Comparison of ENCODE assay signal across 16 cellular contexts in the genomic region with DNA sequence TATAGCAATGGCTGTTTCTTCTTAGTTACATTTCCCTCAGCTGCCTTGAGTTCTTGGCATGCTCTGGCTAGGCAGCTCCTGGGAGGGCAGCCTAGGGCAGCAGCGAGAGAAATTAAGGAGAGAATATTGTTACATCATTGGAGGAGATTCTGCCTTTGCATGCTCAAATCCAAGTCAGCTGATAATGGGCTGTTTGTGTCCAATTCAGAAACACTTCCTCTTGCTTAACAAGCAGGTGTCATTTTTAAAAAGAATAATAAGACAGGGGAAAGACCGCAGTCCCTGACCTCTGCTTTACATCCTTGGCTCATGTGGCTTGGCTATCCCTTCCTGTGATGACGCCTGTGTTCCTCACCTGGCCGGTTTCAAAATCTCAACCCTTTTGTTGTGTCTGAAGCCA.
DNase-seq lines count a peak whose midpoint lies in the region; ATAC-seq and TF ChIP-seq lines count a peak whose summit lies in the region.
"Had no signal": no experiment of that assay in that cellular context is flagged by ENCODE, and none has a peak within 500 bp of the region (broad histone marks: within the 10 kb centered on the region; RNA-seq: fewer than 3 reads in every experiment).

No MANE protein-coding gene starts in this region.

- H3K9me3 ChIP-seq in breast epithelium (no peaks in the 10 kb centered on the region), cardiac muscle cell (ENCODE audit: low read depth) (no peaks in the 10 kb centered on the region)
- H3K9me3 ChIP-seq: colonic mucosa had no signal

- no peak overlapping the region for H3K4me3 Mint-ChIP-seq in MCF 10A (ENCODE audit: unreplicated experiment)
- no peak overlapping the region for H3K4me3 Mint-ChIP-seq in osteocyte (ENCODE audit: unreplicated experiment)
- H3K4me3 Mint-ChIP-seq: activated T-cell treated with anti-CD3 and anti-CD28 coated beads, Interleukin-2, amount 50 U/mL, for 4 hours; stimulated activated naive CD8-positive, alpha-beta T cell treated with anti-CD3 and anti-CD28 coated beads, Interleukin-15, Interleukin-2, amounts not matched to agents 100 ng/mL and 50 ng/mL, for 24 hours had no signal

- no peaks in the 10 kb centered on the region for H3K4me1 ChIP-seq in breast epithelium
- peaks cover 59% of the 10 kb centered on the region for H3K4me1 ChIP-seq in cardiac muscle cell (ENCODE audit: low read depth)
- H3K4me1 ChIP-seq: colonic mucosa had no signal

- BruUV-seq in MCF 10A (replicated peaks; lab: Mats Ljungman, UMichigan) = no TSS peak

- H3K9me3 Mint-ChIP-seq in MCF 10A (ENCODE audit: unreplicated experiment) (no peaks in the 10 kb centered on the region), osteocyte (ENCODE audit: unreplicated experiment) (no peaks in the 10 kb centered on the region)
- H3K9me3 Mint-ChIP-seq: activated T-cell treated with anti-CD3 and anti-CD28 coated beads, Interleukin-2, amount 50 U/mL, for 4 hours; stimulated activated naive CD8-positive, alpha-beta T cell treated with anti-CD3 and anti-CD28 coated beads, Interleukin-15, Interleukin-2, amounts not matched to agents 100 ng/mL and 50 ng/mL, for 24 hours had no signal

- no peak for ATAC-seq in HG02970 (IDR thresholded peaks at IDR 0.05; ENCODE audit: low FRiP score, unreplicated experiment)
- ATAC-seq: activated T-cell treated with anti-CD3 and anti-CD28 coated beads, Interleukin-2, amount 50 U/mL, for 4 hours; PC-3 had no signal

- H3K27ac ChIP-seq in breast epithelium = peak overlapping the region; percentile 10 to 64
- peak overlapping the region; percentile 51 for H3K27ac ChIP-seq in cardiac muscle cell
- H3K27ac ChIP-seq: colonic mucosa had no signal

- DNase-seq in breast epithelium (ENCODE audit: low spot score in 2 of 2) (peak in 1 of 2 donors; percentile 35), MCF 10A (ENCODE audit: unreplicated experiment) (no peak), NAMALWA (ENCODE audit: low spot score) (peak; percentile 19), cardiac muscle cell (ENCODE audit: low read depth in 1 of 2, low spot score in 1 of 2) (peak in 1 of 2 donors; percentile 18), NCI-H146 treated with DMSO at 0.1 percent for 48 hours (lab: John Stamatoyannopoulos, UW; ENCODE audit: unreplicated experiment) (no peak), osteocyte (ENCODE audit: extremely low spot score, unreplicated experiment) (no peak), COLO829 (ENCODE audit: low spot score) (no peak)
- DNase-seq: activated CD4-positive, alpha-beta T cell treated with anti-CD3 and anti-CD28 coated beads for 48 hours; activated T-cell treated with anti-CD3 and anti-CD28 coated beads, Interleukin-2, amount 50 U/mL, for 4 hours; colonic mucosa; GDM1; NCI-H1092; NCI-H446 treated with DMSO at 0.1 percent for 48 hours; PC-3 had no signal

- POLR2A ChIA-PET in MCF 10A (lab: Yijun Ruan, JAX) = no interaction called here

- H3K27me3 Mint-ChIP-seq in MCF 10A (ENCODE audit: insufficient read depth, unreplicated experiment) (no peaks in the 10 kb centered on the region), osteocyte (ENCODE audit: unreplicated experiment) (no peaks in the 10 kb centered on the region)
- H3K27me3 Mint-ChIP-seq: stimulated activated naive CD8-positive, alpha-beta T cell treated with anti-CD3 and anti-CD28 coated beads, Interleukin-15, Interleukin-2, amounts not matched to agents 100 ng/mL and 50 ng/mL, for 24 hours had no signal

- no peak overlapping the region for H3K4me3 ChIP-seq in breast epithelium
- no peak overlapping the region for H3K4me3 ChIP-seq in cardiac muscle cell
- H3K4me3 ChIP-seq: colonic mucosa had no signal

- H3K36me3 Mint-ChIP-seq in MCF 10A (ENCODE audit: insufficient read depth, unreplicated experiment) (peaks cover 98% of the 10 kb centered on the region), osteocyte (ENCODE audit: unreplicated experiment) (peaks cover 34% of the 10 kb centered on the region)

- TF ChIP-seq CTCF in breast epithelium (IDR thresholded peaks at IDR 0.05) = no peak
- no peak for TF ChIP-seq CTCF in MCF 10A (IDR thresholded peaks at IDR 0.05; ENCODE audit: unreplicated experiment)
- no peak for TF ChIP-seq CTCF in cardiac muscle cell (IDR thresholded peaks at IDR 0.05; ENCODE audit: low read depth, low read length)
- TF ChIP-seq CTCF in osteocyte (IDR thresholded peaks at IDR 0.05) = no peak

- no peak for TF ChIP-seq POLR2A in breast epithelium (IDR thresholded peaks at IDR 0.05)

- CTCF ChIA-PET in MCF 10A (lab: Yijun Ruan, JAX) = interaction anchor here (1.1 kb wide), 1 partner anchor 86 kb away, joined by 4 read pairs; no protein-coding TSS in a partner anchor

- H3K27ac Mint-ChIP-seq in MCF 10A (ENCODE audit: low read depth, unreplicated experiment) = no peak overlapping the region
- H3K27ac Mint-ChIP-seq in osteocyte (ENCODE audit: unreplicated experiment) = no peak overlapping the region
- H3K27ac Mint-ChIP-seq: stimulated activated naive CD8-positive, alpha-beta T cell treated with anti-CD3 and anti-CD28 coated beads, Interleukin-15, Interleukin-2, amounts not matched to agents 100 ng/mL and 50 ng/mL, for 24 hours had no signal

- H3K36me3 ChIP-seq in breast epithelium = no peaks in the 10 kb centered on the region
- H3K36me3 ChIP-seq in cardiac muscle cell = peaks cover 10% of the 10 kb centered on the region

- no peaks in the 10 kb centered on the region for H3K4me1 Mint-ChIP-seq in MCF 10A (ENCODE audit: insufficient read depth, unreplicated experiment)
- H3K4me1 Mint-ChIP-seq in osteocyte (ENCODE audit: unreplicated experiment) = peaks cover 8% of the 10 kb centered on the region

- H3K27me3 ChIP-seq in breast epithelium = no peaks in the 10 kb centered on the region
- H3K27me3 ChIP-seq in cardiac muscle cell = no peaks in the 10 kb centered on the region
- H3K27me3 ChIP-seq: colonic mucosa had no signal

- intact Hi-C loops in breast epithelium (cut with DNase I; ENCODE audit: low total_unique reads) = no loop called here
- intact Hi-C loops in MCF 10A (cut with micrococcal nuclease) = no loop called here
